In the genomic region with DNA sequence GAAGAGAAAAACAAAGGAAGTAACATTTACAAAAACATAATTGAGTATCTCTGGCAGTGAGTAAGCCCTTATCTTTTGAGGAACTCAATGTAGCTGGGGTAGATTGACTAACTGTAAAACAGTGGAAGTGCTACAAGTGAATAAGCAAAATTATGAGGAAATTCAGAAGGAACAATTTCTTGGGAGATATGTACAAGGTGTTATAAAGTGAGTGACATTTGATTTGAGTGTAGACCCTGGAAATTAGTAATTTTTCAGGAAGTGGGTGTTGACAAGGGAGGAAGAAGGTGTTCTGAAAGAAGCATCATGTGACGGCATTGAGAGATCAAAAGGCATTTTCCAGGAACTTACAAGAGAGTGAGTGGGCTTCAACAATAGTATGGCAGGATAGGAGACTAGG, we compare ENCODE assay signal across 10 cellular contexts. TPM values are rescaled to one million over a fixed set of nuclear protein-coding genes. Genes with fewer than 3 reads are reported as not detected.
DNase-seq lines count a peak whose midpoint lies in the region; ATAC-seq and TF ChIP-seq lines count a peak whose summit lies in the region.
"Had no signal": no experiment of that assay in that cellular context is flagged by ENCODE, and none has a peak within 500 bp of the region (broad histone marks: within the 10 kb centered on the region; RNA-seq: fewer than 3 reads in every experiment).

No MANE protein-coding gene starts in this region.

- peaks cover 51% of the 10 kb centered on the region for H3K4me1 Mint-ChIP-seq in activated T-cell treated with anti-CD3 and anti-CD28 coated beads, Interleukin-2, amount 50 U/mL, for 72 hours (ENCODE audit: low read depth)
- H3K4me1 Mint-ChIP-seq in T-helper 17 cell = peaks cover 42% of the 10 kb centered on the region
- H3K4me1 Mint-ChIP-seq in stimulated activated effector memory CD8-positive, alpha-beta T cell treated with anti-CD3 and anti-CD28 coated beads, Interleukin-12 subunit alpha, Interleukin-12 subunit beta, amount 100 ng/mL, for 72 hours = peaks cover 57% of the 10 kb centered on the region

- H3K9me3 Mint-ChIP-seq in activated T-cell treated with anti-CD3 and anti-CD28 coated beads, Interleukin-2, amount 50 U/mL, for 72 hours = peaks cover 0 to 4% of the 10 kb centered on the region in 2 donors
- no peaks in the 10 kb centered on the region for H3K9me3 Mint-ChIP-seq in stimulated activated effector memory CD8-positive, alpha-beta T cell treated with anti-CD3 and anti-CD28 coated beads, Interleukin-12 subunit alpha, Interleukin-12 subunit beta, amount 100 ng/mL, for 72 hours

- no peak for DNase-seq in activated T-cell treated with anti-CD3 and anti-CD28 coated beads, Interleukin-2, amount 50 U/mL, for 72 hours
- no peak for DNase-seq in activated T-cell treated with anti-CD3 and anti-CD28 coated beads, Interleukin-2, amount 50 U/mL, for 48 hours
- DNase-seq in T-helper 17 cell (no peak), fibroblast of pulmonary artery (ENCODE audit: low read depth) (peak; percentile 44), NCI-H1417 (lab: John Stamatoyannopoulos, UW) (no peak), Ammon's horn (ENCODE audit: low spot score) (no peak), SK-N-DZ (ENCODE audit: low spot score) (no peak)
- no peak for DNase-seq in stimulated activated effector memory CD8-positive, alpha-beta T cell treated with anti-CD3 and anti-CD28 coated beads, Interleukin-12 subunit alpha, Interleukin-12 subunit beta, amount 100 ng/mL, for 72 hours (ENCODE audit: low spot score in 2 of 2)
- DNase-seq: ovary had no signal

- ATAC-seq in activated T-cell treated with anti-CD3 and anti-CD28 coated beads, Interleukin-2, amount 50 U/mL, for 72 hours (replicated peaks in 1 of 2) = peak; percentile 54 to 63
- peak; percentile 37 for ATAC-seq in T-helper 17 cell
- peak; percentile 44 for ATAC-seq in stimulated activated effector memory CD8-positive, alpha-beta T cell treated with anti-CD3 and anti-CD28 coated beads, Interleukin-12 subunit alpha, Interleukin-12 subunit beta, amount 100 ng/mL, for 72 hours
- ATAC-seq: SK-N-SH treated with all-trans-retinoic acid at 6 μM for 48 hours had no signal

- H3K4me3 ChIP-seq in fibroblast of pulmonary artery (replicated peaks; ENCODE audit: low read depth, low read length) = no peak overlapping the region
- H3K4me3 ChIP-seq: ovary had no signal

- peak overlapping the region; percentile 66 to 79 for H3K4me3 Mint-ChIP-seq in activated T-cell treated with anti-CD3 and anti-CD28 coated beads, Interleukin-2, amount 50 U/mL, for 72 hours
- H3K4me3 Mint-ChIP-seq in T-helper 17 cell = peak overlapping the region; percentile 67
- peak overlapping the region; percentile 16 for H3K4me3 Mint-ChIP-seq in stimulated activated effector memory CD8-positive, alpha-beta T cell treated with anti-CD3 and anti-CD28 coated beads, Interleukin-12 subunit alpha, Interleukin-12 subunit beta, amount 100 ng/mL, for 72 hours

- no peak for TF ChIP-seq CTCF in fibroblast of pulmonary artery (IDR thresholded peaks at IDR 0.05; ENCODE audit: low read length, missing control alignments)

- H3K27ac Mint-ChIP-seq in activated T-cell treated with anti-CD3 and anti-CD28 coated beads, Interleukin-2, amount 50 U/mL, for 72 hours = peak overlapping the region; percentile 90
- H3K27ac Mint-ChIP-seq in T-helper 17 cell = peak overlapping the region; percentile 39
- peak overlapping the region; percentile 71 for H3K27ac Mint-ChIP-seq in stimulated activated effector memory CD8-positive, alpha-beta T cell treated with anti-CD3 and anti-CD28 coated beads, Interleukin-12 subunit alpha, Interleukin-12 subunit beta, amount 100 ng/mL, for 72 hours

- H3K27me3 Mint-ChIP-seq in activated T-cell treated with anti-CD3 and anti-CD28 coated beads, Interleukin-2, amount 50 U/mL, for 72 hours (ENCODE audit: low read depth) = no peaks in the 10 kb centered on the region
- H3K27me3 Mint-ChIP-seq in T-helper 17 cell = no peaks in the 10 kb centered on the region

- no peaks in the 10 kb centered on the region for H3K9me3 ChIP-seq in T-helper 17 cell (ENCODE audit: control insufficient read depth, low read length, poor library complexity, severe bottlenecking)

- peaks cover 11 to 22% of the 10 kb centered on the region in 2 donors for H3K36me3 Mint-ChIP-seq in activated T-cell treated with anti-CD3 and anti-CD28 coated beads, Interleukin-2, amount 50 U/mL, for 72 hours (ENCODE audit: insufficient read depth in 2 of 2)
- H3K36me3 Mint-ChIP-seq in T-helper 17 cell (ENCODE audit: low read depth) = peaks cover 9% of the 10 kb centered on the region
- H3K36me3 Mint-ChIP-seq in stimulated activated effector memory CD8-positive, alpha-beta T cell treated with anti-CD3 and anti-CD28 coated beads, Interleukin-12 subunit alpha, Interleukin-12 subunit beta, amount 100 ng/mL, for 72 hours = peaks cover 31% of the 10 kb centered on the region

RNA-seq across cellular contexts. Expression of gene XRN2, which starts 22.2 kb away (rescaled TPM):
- total RNA-seq in activated T-cell treated with anti-CD3 and anti-CD28 coated beads, Interleukin-2, amount 50 U/mL, for 72 hours = 10 to 100 TPM; 77.9 to 81.8 TPM
- total RNA-seq in T-helper 17 cell = 10 to 100 TPM; 53.7 to 59.2 TPM
- polyA plus RNA-seq in SK-N-DZ (2014; cell fraction: cytosol; rRNA removed) = 175 and 187 TPM in 2 replicates
- 147 and 152 TPM in 2 replicates for polyA plus RNA-seq in SK-N-DZ (2014; cell fraction: nucleus; rRNA removed)

Comparison
In these comparisons a context has a peak if more than half of its experiments do, and no peak if none do; other contexts are left out.
1. H3K27ac Mint-ChIP-seq: peak in every context shown above with its lines; median percentile 90 in activated T-cell treated with anti-CD3 and anti-CD28 coated beads, Interleukin-2, amount 50 U/mL, for 72 hours; 71 in stimulated activated effector memory CD8-positive, alpha-beta T cell treated with anti-CD3 and anti-CD28 coated beads, Interleukin-12 subunit alpha, Interleukin-12 subunit beta, amount 100 ng/mL, for 72 hours; 39 in T-helper 17 cell.
2. H3K4me3 Mint-ChIP-seq: peak in every context shown above with its lines; median percentile 72 in activated T-cell treated with anti-CD3 and anti-CD28 coated beads, Interleukin-2, amount 50 U/mL, for 72 hours; 67 in T-helper 17 cell; 16 in stimulated activated effector memory CD8-positive, alpha-beta T cell treated with anti-CD3 and anti-CD28 coated beads, Interleukin-12 subunit alpha, Interleukin-12 subunit beta, amount 100 ng/mL, for 72 hours.